8 cellular contexts compared by ENCODE assay signal in the genomic region with DNA sequence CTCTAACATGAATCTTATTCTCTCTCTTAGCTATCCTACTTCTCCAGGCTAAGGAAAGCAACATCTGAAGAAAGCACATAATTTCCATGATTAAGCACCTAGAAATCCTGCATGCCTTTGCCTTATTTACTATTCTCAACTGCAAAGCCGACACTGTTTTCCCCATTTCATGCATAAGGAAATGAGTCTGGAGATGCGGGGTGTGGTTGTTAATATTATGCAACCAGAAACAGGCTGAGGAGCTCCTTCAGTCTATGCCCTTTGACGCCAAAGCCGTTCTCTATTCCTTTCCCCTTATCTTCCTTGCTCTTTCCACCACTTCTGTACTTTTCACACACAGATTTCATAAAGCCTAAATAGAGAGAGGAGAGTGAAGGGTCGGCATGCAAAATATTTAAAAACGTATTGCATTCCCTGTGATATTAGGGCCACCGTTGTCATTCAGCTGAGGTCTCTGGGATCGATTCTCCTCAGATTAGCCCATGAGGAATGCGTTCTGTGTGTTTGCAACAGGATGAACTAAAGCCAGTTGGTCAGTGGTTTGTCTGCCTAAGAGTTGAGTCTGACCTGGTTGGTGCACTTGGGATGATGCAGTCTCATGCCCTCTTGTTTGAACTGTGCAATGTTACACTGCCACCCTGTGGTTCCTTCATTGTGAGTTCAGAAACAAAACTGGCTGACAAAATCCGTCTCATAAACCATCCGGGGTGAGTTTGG. TPM values are rescaled to one million over a fixed set of nuclear protein-coding genes. Genes with fewer than 3 reads are reported as not detected.
DNase-seq lines count a peak whose midpoint lies in the region; ATAC-seq and TF ChIP-seq lines count a peak whose summit lies in the region.

No MANE protein-coding gene starts in this region.

- no peak overlapping the region for H3K27ac Mint-ChIP-seq in activated naive CD4-positive, alpha-beta T cell treated with anti-CD3 and anti-CD28 coated beads, Interleukin-2, amount 10 ng/mL, durations not matched to agents 7 days and 5 days

- H3K4me2 ChIP-seq in MM.1S (ENCODE audit: low read depth, low read length) = no peak overlapping the region

- H3K27ac ChIP-seq in MM.1S (ENCODE audit: low read length) (no peak overlapping the region), prostate gland (no peak overlapping the region)

- no peak overlapping the region for H3K4me3 Mint-ChIP-seq in activated naive CD4-positive, alpha-beta T cell treated with anti-CD3 and anti-CD28 coated beads, Interleukin-2, amount 10 ng/mL, durations not matched to agents 7 days and 5 days

- H3K27me3 ChIP-seq in H7 (ENCODE audit: control insufficient read depth, insufficient read depth, low read length) (no peaks in the 10 kb centered on the region), MM.1S (replicated peaks; ENCODE audit: insufficient read depth, low read length) (no peaks in the 10 kb centered on the region), prostate gland (replicated peaks; ENCODE audit: insufficient read depth) (no peaks in the 10 kb centered on the region)

- ATAC-seq in GM21717 (IDR thresholded peaks at IDR 0.05; ENCODE audit: unreplicated experiment) = no peak

- no peaks in the 10 kb centered on the region for H3K27me3 Mint-ChIP-seq in activated naive CD4-positive, alpha-beta T cell treated with anti-CD3 and anti-CD28 coated beads, Interleukin-2, amount 10 ng/mL, durations not matched to agents 7 days and 5 days

- intact Hi-C loops in prostate gland (cut with DNase I) = loop anchor here (5.0 kb wide), 1 partner anchor 1287 kb away; no protein-coding TSS in a partner anchor

- no peaks in the 10 kb centered on the region for H3K36me3 ChIP-seq in H7 (replicated peaks; ENCODE audit: control insufficient read depth, insufficient read depth, low read length)
- no peaks in the 10 kb centered on the region for H3K36me3 ChIP-seq in MM.1S (replicated peaks; ENCODE audit: insufficient read depth, low read length)
- no peaks in the 10 kb centered on the region for H3K36me3 ChIP-seq in prostate gland

- H3K4me1 ChIP-seq in MM.1S (ENCODE audit: low read length) = peaks cover 12% of the 10 kb centered on the region
- no peaks in the 10 kb centered on the region for H3K4me1 ChIP-seq in prostate gland (replicated peaks)

- no peak overlapping the region for H3K9ac ChIP-seq in MM.1S (ENCODE audit: low read length)

- TF ChIP-seq CTCF in MM.1S (IDR thresholded peaks at IDR 0.05; ENCODE audit: low read length) (peak; percentile 80), prostate gland (IDR thresholded peaks at IDR 0.05) (peak; percentile 41 to 76 (median 56))

- DNase-seq in G401 (ENCODE audit: low spot score) (peak; percentile 96), H7 (peak; percentile 56), MM.1S (peak; percentile 74), SIG-M5 treated with dmso at 0.1 percent for 504 hours (lab: John Stamatoyannopoulos, UW; ENCODE audit: unreplicated experiment) (peak; percentile 83), glomerular visceral epithelial cell (ENCODE audit: extremely low spot score) (peak; percentile 68), prostate gland (ENCODE audit: low spot score) (peak; percentile 50)
- DNase-seq in activated naive CD4-positive, alpha-beta T cell treated with anti-CD3 and anti-CD28 coated beads, Interleukin-2, amount 10 ng/mL, durations not matched to agents 7 days and 5 days = peak; percentile 66

- TF ChIP-seq POLR2A in prostate gland (IDR thresholded peaks at IDR 0.05) = no peak

- 54% methylated on average over 11 of the region's 11 CpGs for WGBS in prostate gland

- H3K9me3 ChIP-seq in MM.1S (replicated peaks; ENCODE audit: insufficient read depth, low read length) = no peaks in the 10 kb centered on the region
- no peaks in the 10 kb centered on the region for H3K9me3 ChIP-seq in prostate gland

- H4K20me1 ChIP-seq in MM.1S (ENCODE audit: insufficient read depth, low read length) = no peaks in the 10 kb centered on the region

- no peak overlapping the region for H2AFZ ChIP-seq in MM.1S (ENCODE audit: low read length)

- H3F3A ChIP-seq in MM.1S (ENCODE audit: insufficient read depth, low read length) = no peaks in the 10 kb centered on the region

- H3K9me2 ChIP-seq in MM.1S (replicated peaks; ENCODE audit: insufficient read depth, low read length) = no peaks in the 10 kb centered on the region

- no peaks in the 10 kb centered on the region for H3K9me3 Mint-ChIP-seq in activated naive CD4-positive, alpha-beta T cell treated with anti-CD3 and anti-CD28 coated beads, Interleukin-2, amount 10 ng/mL, durations not matched to agents 7 days and 5 days

- no peaks in the 10 kb centered on the region for H3K36me3 Mint-ChIP-seq in activated naive CD4-positive, alpha-beta T cell treated with anti-CD3 and anti-CD28 coated beads, Interleukin-2, amount 10 ng/mL, durations not matched to agents 7 days and 5 days

- H3K4me1 Mint-ChIP-seq in activated naive CD4-positive, alpha-beta T cell treated with anti-CD3 and anti-CD28 coated beads, Interleukin-2, amount 10 ng/mL, durations not matched to agents 7 days and 5 days = peaks cover 3% of the 10 kb centered on the region

- CTCF ChIA-PET in activated naive CD4-positive, alpha-beta T cell treated with anti-CD3 and anti-CD28 coated beads, Interleukin-2, amount 10 ng/mL, durations not matched to agents 7 days and 5 days (lab: Charles Lee) = interaction anchor here (0.6 to 2.9 kb wide), 15 partner anchors 10 to 1288 kb away, joined by 3 to 25 read pairs (median 4); no protein-coding TSS in a partner anchor

- H3K4me3 ChIP-seq in H7 (ENCODE audit: insufficient read depth, low read depth, low read length) (no peak overlapping the region), MM.1S (ENCODE audit: low read length) (no peak overlapping the region), prostate gland (no peak overlapping the region)

- in situ Hi-C loops in G401 (cut with HindIII; ENCODE audit: low sequenced_read_pairs) = no loop called here

- no peaks in the 10 kb centered on the region for H3K79me2 ChIP-seq in MM.1S (ENCODE audit: low read length)

RNA-seq across cellular contexts. Expression of gene PLEKHG7, which starts 53.1 kb away (rescaled TPM):
- not detected in 2 replicates for total RNA-seq in G401 (2014; rRNA removed; shearing (Covaris generic))
- not detected in 2 replicates for total RNA-seq in H7 (2014; rRNA removed; shearing (Covaris generic))
- total RNA-seq in prostate gland = 1 to 10 TPM in 1 of 2 donors, under 1 TPM in 1; 0.50 to 1.4 TPM
